ENCODE assay signal across 1 cellular context in genomic region chr12:106461730-106462129, GRCh38.
TF ChIP-seq lines count a peak whose summit lies in the region.

No MANE protein-coding gene starts in this region.

TF ChIP-seq in K562, 482 proteins besides CTCF, POLR2A, EP300 and RAD21 (continued from another document):
- no peak for TF ChIP-seq MNT (conservative IDR thresholded peaks at IDR 0.05)
- no peak for TF ChIP-seq MECOM (CRISPR knock-in tag; IDR thresholded peaks at IDR 0.05)
- TF ChIP-seq CREB5 (CRISPR knock-in tag; IDR thresholded peaks at IDR 0.05), result no peak
- no peak for TF ChIP-seq ZNF197 (CRISPR knock-in tag; IDR thresholded peaks at IDR 0.05; ENCODE audit: low read depth)
- no peak for TF ChIP-seq ZMIZ1 (IDR thresholded peaks at IDR 0.05; ENCODE audit: low read depth in 2 of 2, low read length in 2 of 2)
- no peak for TF ChIP-seq ZBTB12 (CRISPR knock-in tag; IDR thresholded peaks at IDR 0.05)
